ENCODE assay signal across 27 cellular contexts in the genomic region with DNA sequence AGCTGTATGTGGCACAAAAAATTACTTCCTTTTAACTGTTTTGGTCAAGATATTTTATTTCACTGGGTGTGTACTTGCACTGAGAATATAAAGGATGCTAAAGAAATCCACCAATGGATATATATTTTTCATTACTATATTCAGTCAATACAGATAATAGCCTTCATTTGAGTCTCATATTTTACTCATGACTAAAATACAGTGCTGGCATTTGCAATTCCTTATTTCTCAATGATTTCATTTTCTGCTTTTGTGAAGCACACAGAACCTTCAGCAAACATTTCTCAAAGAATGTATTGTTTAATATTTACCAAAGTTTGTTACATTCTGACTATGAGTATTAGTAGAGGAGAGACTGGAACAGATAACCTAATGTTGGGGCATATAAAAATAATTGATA.
"Had no signal": no experiment of that assay in that cellular context is flagged by ENCODE, and none has a peak within 500 bp of the region (broad histone marks: within the 10 kb centered on the region; RNA-seq: fewer than 3 reads in every experiment).

No MANE protein-coding gene starts in this region.

- H3K27ac ChIP-seq: neural progenitor cell, ovary, parathyroid adenoma, psoas muscle, skin epidermis, suprapubic skin, testis, tibial artery, transverse colon, upper lobe of right lung, uterus had no signal

- H3K27me3 ChIP-seq: neural progenitor cell, ovary, suprapubic skin, testis, tibial artery, transverse colon, upper lobe of right lung, uterus had no signal

- H2AFZ ChIP-seq: neural progenitor cell, parathyroid adenoma had no signal

- H3K9me3 ChIP-seq: ovary, psoas muscle, suprapubic skin, testis, tibial artery, transverse colon, upper lobe of right lung, uterus had no signal

- H3K4me3 ChIP-seq: neural progenitor cell, ovary, psoas muscle, skin epidermis, suprapubic skin, testis, tibial artery, transverse colon, upper lobe of right lung, uterus had no signal

- ATAC-seq: naive thymus-derived CD4-positive, alpha-beta T cell; natural killer cell; psoas muscle; right cardiac atrium; sciatic nerve; stimulated activated memory B cell treated with anti-CD40 and anti-IgM and Interleukin-4, amounts not matched to agents 10 μg/mL and 1 μg/mL and 100 μg/mL, for 72 hours; stimulated activated naive CD8-positive, alpha-beta T cell treated with anti-CD3 and anti-CD28 coated beads, Interleukin-15, amount 100 ng/mL, for 72 hours; stimulated activated naive CD8-positive, alpha-beta T cell treated with anti-CD3 and anti-CD28 coated beads, Interleukin-15, Interleukin-2, amounts not matched to agents 100 U/mL and 50 U/mL, for 24 hours; upper lobe of right lung had no signal

- DNase-seq: naive thymus-derived CD4-positive, alpha-beta T cell; natural killer cell; occipital lobe; ovary; posterior cingulate gyrus; psoas muscle; right cardiac atrium; stimulated activated CD4-positive, alpha-beta T cell treated with anti-CD3 and anti-CD28 coated beads, Interleukin-15, amount 100 ng/mL, for 24 hours; stimulated activated CD4-positive, alpha-beta T cell treated with anti-CD3 and anti-CD28 coated beads, Interleukin-2, amount 100 ng/mL, for 24 hours; stimulated activated CD4-positive, alpha-beta T cell treated with anti-CD3 and anti-CD28 coated beads, Interleukin-2, amount 100 ng/mL, for 48 hours; stimulated activated CD4-positive, alpha-beta T cell treated with anti-CD3 and anti-CD28 coated beads, Interleukin-4, amount 100 ng/mL, for 4 hours; stimulated activated CD8-positive, alpha-beta memory T cell treated with anti-CD3 and anti-CD28 coated beads, Interleukin-4, amount 100 ng/mL, for 48 hours; stimulated activated naive CD4-positive, alpha-beta T cell; stimulated activated naive CD8-positive, alpha-beta T cell treated with anti-CD3 and anti-CD28 coated beads, Interleukin-15, amount 100 ng/mL, for 72 hours; stimulated activated naive CD8-positive, alpha-beta T cell treated with anti-CD3 and anti-CD28 coated beads, Interleukin-15, Interleukin-2, amounts not matched to agents 100 U/mL and 50 U/mL, for 24 hours; substantia nigra; testis; tibial artery; transverse colon; upper lobe of right lung; uterus had no signal

- H3K4me1 ChIP-seq: parathyroid adenoma, psoas muscle, suprapubic skin, testis, upper lobe of right lung, uterus had no signal

- H3K9ac ChIP-seq: neural progenitor cell, parathyroid adenoma had no signal

- H3K4me2 ChIP-seq: neural progenitor cell had no signal

- H3K36me3 ChIP-seq: neural progenitor cell, ovary, suprapubic skin, tibial artery, transverse colon, upper lobe of right lung, uterus had no signal
